8 cellular contexts compared by ENCODE assay signal in genomic region chr16:84013787-84014569, GRCh38. TPM values are rescaled to one million over a fixed set of nuclear protein-coding genes. Genes with fewer than 3 reads are reported as not detected.
DNase-seq lines count a peak whose midpoint lies in the region; ATAC-seq and TF ChIP-seq lines count a peak whose summit lies in the region.
"Had no signal": no experiment of that assay in that cellular context is flagged by ENCODE, and none has a peak within 500 bp of the region (broad histone marks: within the 10 kb centered on the region; RNA-seq: fewer than 3 reads in every experiment).

No MANE protein-coding gene starts in this region.

- BruUV-seq in MCF 10A (replicated peaks; lab: Mats Ljungman, UMichigan): no TSS peak

- ATAC-seq in GM18517 (IDR thresholded peaks at IDR 0.05; ENCODE audit: unreplicated experiment): peak; percentile 76
- ATAC-seq in HG02678 (IDR thresholded peaks at IDR 0.05; ENCODE audit: unreplicated experiment): peak; percentile 76

- peak; percentile 99 for DNase-seq in NCI-H1436 (lab: John Stamatoyannopoulos, UW)
- peak; percentile 17 for DNase-seq in T1000 (lab: John Stamatoyannopoulos, UW)
- DNase-seq in MCF 10A (ENCODE audit: unreplicated experiment): peak; percentile 98
- DNase-seq in lung microvascular endothelial cell (ENCODE audit: low read depth in 2 of 2): peak; percentile 40 to 49
- peak; percentile 78 for DNase-seq in type B pancreatic cell (ENCODE audit: extremely low spot score, unreplicated experiment)

- H3K36me3 Mint-ChIP-seq in MCF 10A (ENCODE audit: insufficient read depth, unreplicated experiment) (peaks cover 11% of the 10 kb centered on the region), type B pancreatic cell (no peaks in the 10 kb centered on the region)

- no peak for TF ChIP-seq CTCF in MCF 10A (IDR thresholded peaks at IDR 0.05; ENCODE audit: unreplicated experiment)
- no peak for TF ChIP-seq CTCF in type B pancreatic cell (conservative IDR thresholded peaks at IDR 0.05)

- intact Hi-C loops in MCF 10A (cut with micrococcal nuclease): no loop called here

- H3K27ac Mint-ChIP-seq in MCF 10A (ENCODE audit: low read depth, unreplicated experiment): peak overlapping the region; percentile 63
- H3K27ac Mint-ChIP-seq in type B pancreatic cell: peak overlapping the region; percentile 63

- H3K4me1 Mint-ChIP-seq in MCF 10A (ENCODE audit: insufficient read depth, unreplicated experiment) (peaks cover 5% of the 10 kb centered on the region), type B pancreatic cell (ENCODE audit: unreplicated experiment) (peaks cover 4% of the 10 kb centered on the region)

- POLR2A ChIA-PET in MCF 10A (lab: Yijun Ruan, JAX): interaction anchor here (0.6 to 1.8 kb wide), 4 partner anchors 21 to 775 kb away, joined by 3 to 18 read pairs (median 4); no protein-coding TSS in a partner anchor

- H3K9me3 Mint-ChIP-seq in MCF 10A (ENCODE audit: unreplicated experiment): no peaks in the 10 kb centered on the region
- H3K9me3 Mint-ChIP-seq in type B pancreatic cell: peaks cover 4% of the 10 kb centered on the region

- CTCF ChIA-PET in MCF 10A (lab: Yijun Ruan, JAX): interaction anchor here (0.6 to 3.6 kb wide), 8 partner anchors 19 to 998 kb away, joined by 3 to 15 read pairs (median 4); partner anchors contain the start of gene OSGIN1

- H3K27me3 Mint-ChIP-seq in MCF 10A (ENCODE audit: insufficient read depth, unreplicated experiment) (no peaks in the 10 kb centered on the region), type B pancreatic cell (no peaks in the 10 kb centered on the region)

- no peak overlapping the region for H3K4me3 Mint-ChIP-seq in MCF 10A (ENCODE audit: unreplicated experiment)
- H3K4me3 Mint-ChIP-seq in type B pancreatic cell: no peak overlapping the region

RNA-seq across cellular contexts. Expression of gene SLC38A8, which starts 28.6 kb away (rescaled TPM):
- not detected in 2 replicates for total RNA-seq in MCF 10A (2022)
- total RNA-seq in lung microvascular endothelial cell: not detected in 2 replicates
- total RNA-seq in type B pancreatic cell (ENCODE audit: low replicate concordance): not detected in 2 replicates
- total RNA-seq: breast epithelium had no signal

RNA-seq across cellular contexts. Expression of gene NECAB2, which starts 45.9 kb away (rescaled TPM):
- total RNA-seq in MCF 10A (2022): 2.3 and 3.6 TPM in 2 replicates
- not detected in 2 replicates for total RNA-seq in lung microvascular endothelial cell
- total RNA-seq in type B pancreatic cell (ENCODE audit: low replicate concordance): 1.5 and 6.5 TPM in 2 replicates

Comparison
In these comparisons a context has a peak if more than half of its experiments do, and no peak if none do; other contexts are left out.
1. Peak in every context shown above with its lines: DNase-seq and ATAC-seq.
2. DNase-seq: peak in every context shown above with its lines; median percentile 99 in NCI-H1436; 98 in MCF 10A; 78 in type B pancreatic cell; 44 in lung microvascular endothelial cell; 17 in T1000.